In the genomic region with DNA sequence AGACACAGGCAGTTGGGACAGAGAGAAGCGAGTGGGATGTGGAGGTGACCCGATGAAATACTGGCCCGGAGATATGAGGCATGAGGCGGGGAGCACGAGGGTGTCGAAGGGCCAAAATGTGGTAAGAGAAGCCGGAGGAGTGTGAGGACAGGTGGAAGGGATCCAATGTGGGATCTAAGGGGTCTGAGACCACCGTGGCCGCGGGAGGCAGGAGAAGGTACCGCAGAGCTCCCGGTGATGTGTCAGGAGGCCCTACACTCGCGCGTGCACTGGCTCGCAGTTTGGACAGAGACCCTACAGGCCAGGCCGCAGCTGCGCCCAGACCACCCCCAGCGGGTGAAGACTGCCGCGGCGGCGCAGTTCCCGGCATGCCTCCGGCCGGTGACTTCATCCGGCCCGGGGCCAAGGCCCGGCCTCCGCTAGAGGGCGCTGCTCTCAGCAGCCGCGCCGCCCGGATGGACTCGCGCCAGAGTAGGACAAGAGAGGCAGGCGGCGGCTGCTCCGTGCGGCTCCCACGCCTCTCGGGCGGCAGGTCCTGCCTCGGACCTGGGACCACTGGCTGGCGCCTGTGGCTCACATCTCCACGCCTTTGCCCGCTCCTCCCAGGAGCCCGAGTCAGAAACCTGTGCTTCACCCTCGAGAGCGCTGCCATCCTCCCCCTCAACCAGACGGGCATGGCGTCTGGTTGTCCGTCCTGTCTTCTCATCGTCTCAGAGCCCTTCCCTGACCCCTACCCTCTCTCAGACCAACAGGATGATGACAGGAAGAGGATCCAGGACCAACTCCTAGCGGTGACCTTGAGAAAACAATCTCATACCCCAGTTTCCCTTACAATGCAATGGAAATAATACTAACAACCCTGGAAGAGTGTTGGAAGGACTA, we compare ENCODE assay signal across 9 cellular contexts. TPM values are rescaled to one million over a fixed set of nuclear protein-coding genes. Genes with fewer than 3 reads are reported as not detected.
A peak's percentile ranks its signal among the peaks of the same experiment; 100 is the strongest.
DNase-seq lines count a peak whose midpoint lies in the region; ATAC-seq, FAIRE-seq and TF ChIP-seq lines count a peak whose summit lies in the region.
"Had no signal": no experiment of that assay in that cellular context is flagged by ENCODE, and none has a peak within 500 bp of the region (broad histone marks: within the 10 kb centered on the region; RNA-seq: fewer than 3 reads in every experiment).

No MANE protein-coding gene starts in this region.

- no peaks in the 10 kb centered on the region for H3K36me3 ChIP-seq in HepG2 (replicated peaks in 1 of 2; ENCODE audit: control insufficient read depth in 1 of 2, insufficient read depth in 2 of 2, low read length in 2 of 2)

- H3K4me3 ChIP-seq in HepG2 (replicated peaks in 1 of 3; ENCODE audit: insufficient read depth in 1 of 3, low read depth in 2 of 3, low read length in 3 of 3) = peak overlapping the region; percentile 54 to 77 (median 59)

- peak; percentile 98 for DNase-seq in AG20443 (ENCODE audit: low spot score)
- peak; percentile 83 for DNase-seq in NCI-H345 treated with DMSO at 0.1 percent for 48 hours (lab: John Stamatoyannopoulos, UW; ENCODE audit: unreplicated experiment)
- peak; percentile 93 for DNase-seq in activated CD4-positive, alpha-beta T cell treated with anti-CD3 and anti-CD28 coated beads for 48 hours
- peak; percentile 83 for DNase-seq in dedifferentiated amniotic fluid mesenchymal stem cell (ENCODE audit: extremely low spot score)
- DNase-seq in HepG2 (ENCODE audit: low spot score) = peak; percentile 80
- DNase-seq in stimulated activated CD4-positive, alpha-beta T cell treated with anti-CD3 and anti-CD28 coated beads, Interleukin-4, amount 100 ng/mL, for 1 hour = peak; percentile 92

- H4K20me1 ChIP-seq in HepG2 (ENCODE audit: insufficient read depth, low read length) = no peaks in the 10 kb centered on the region

- 9% methylated on average over 23 of the region's 56 CpGs for WGBS in HepG2 (ENCODE audit: low lambda C conversion rate)

- BruUV-seq in HepG2 (replicated peaks; lab: Mats Ljungman, UMichigan) = TSS peak; percentile 30

- H3K27me3 ChIP-seq in HepG2 (ENCODE audit: control insufficient read depth in 1 of 2, insufficient read depth in 2 of 2, low read length in 2 of 2) = no peaks in the 10 kb centered on the region; a peak in 1 of 5 replicates

- H3K27ac ChIP-seq in HepG2 (ENCODE audit: extremely low read length, insufficient read depth, low read length) = peak overlapping the region; percentile 71

- H3K9me3 ChIP-seq in HepG2 (ENCODE audit: low read length) = no peaks in the 10 kb centered on the region

- H3K4me1 ChIP-seq in HepG2 (ENCODE audit: insufficient read depth, low read length) = peaks cover 54% of the 10 kb centered on the region

- POLR2A ChIA-PET in HepG2 (lab: Yijun Ruan, JAX) = interaction anchor here (0.8 to 6.2 kb wide), 7 partner anchors 11 to 95 kb away, joined by 3 to 51 read pairs (median 7); partner anchors contain the start of genes DNAJC18 and UBE2D2

- TF ChIP-seq EP300 in HepG2 (IDR thresholded peaks at IDR 0.05; ENCODE audit: low read depth in 2 of 2, low read length in 2 of 2) (no peak), HepG2 (CRISPR knock-in tag; IDR thresholded peaks at IDR 0.05; ENCODE audit: borderline replicate concordance) (no peak)

- peak; percentile 83 to 89 for TF ChIP-seq POLR2A in HepG2 (IDR thresholded peaks at IDR 0.05; ENCODE audit: insufficient read depth in 1 of 2, low read depth in 2 of 2, low read length in 2 of 2)

- CTCF ChIA-PET in HepG2 (lab: Yijun Ruan, JAX; ENCODE audit: low intra/inter-chr PET ratio, low total read pairs) = interaction anchor here (0.9 to 1.8 kb wide), 3 partner anchors 43 to 96 kb away, joined by 5 to 8 read pairs (median 5); partner anchors contain the start of gene UBE2D2

- peak; percentile 87 for FAIRE-seq in HepG2 (lab: Jason Lieb, UNC)
- FAIRE-seq: endometrium had no signal

- peak; percentile 96 for TF ChIP-seq CTCF in HepG2 (CRISPR knock-in tag; IDR thresholded peaks at IDR 0.05)

- peak overlapping the region; percentile 85 for H3K9ac ChIP-seq in HepG2 (ENCODE audit: insufficient read depth, low read depth, low read length)

- H2AFZ ChIP-seq in HepG2 (ENCODE audit: low read length) = peak overlapping the region; percentile 51

- H3K4me2 ChIP-seq in HepG2 (ENCODE audit: low read depth, low read length) = peak overlapping the region; percentile 93

- in situ Hi-C loops in HepG2 (cut with HindIII; ENCODE audit: extremely low pct_ligation_motif_present, low pct_unique_long_range_greater_than_20kb) = loop anchor here (5.0 kb wide), 2 partner anchors 44 to 96 kb away; partner anchors contain the start of gene UBE2D2

- H3K79me2 ChIP-seq in HepG2 (ENCODE audit: insufficient read depth, low read length) = no peaks in the 10 kb centered on the region

- intact Hi-C loops in HepG2 (cut with micrococcal nuclease; ENCODE audit: unreplicated experiment) = loop anchor here (1.0 kb wide), 2 partner anchors 43 to 133 kb away; partner anchors contain the start of gene UBE2D2

- peak; percentile 92 for TF ChIP-seq RAD21 in HepG2 (CRISPR knock-in tag; IDR thresholded peaks at IDR 0.05)

- ATAC-seq in GM18873 (IDR thresholded peaks at IDR 0.05; ENCODE audit: low FRiP score, unreplicated experiment) (peak; percentile 69), HG03135 (IDR thresholded peaks at IDR 0.05; ENCODE audit: unreplicated experiment) (peak; percentile 86), HepG2 (peak; percentile 91)

RNA-seq across cellular contexts. Expression of gene STING1, which starts 35.4 kb away (rescaled TPM):
- 0.56 and 1.3 TPM in 2 replicates for total RNA-seq in HepG2 (2016; rRNA removed; fragmentation: Illumina TruSeq; extraction: Trizol)
- total RNA-seq in HepG2 (2016; cell fraction: cytosol; rRNA removed; fragmentation: Illumina TruSeq; extraction: Trizol; ENCODE audit: low read depth) = 0.40 and 0.71 TPM in 2 replicates
- total RNA-seq in HepG2 (2016; cell fraction: insoluble cytoplasmic fraction; rRNA removed; fragmentation: Illumina TruSeq; extraction: Trizol) = 0.59 and 1.8 TPM in 2 replicates
- total RNA-seq in HepG2 (2016; cell fraction: membrane; rRNA removed; fragmentation: Illumina TruSeq; extraction: Trizol) = 1.0 and 1.5 TPM in 2 replicates
- 2.5 and 3.9 TPM in 2 replicates for total RNA-seq in HepG2 (2016; cell fraction: nucleus; rRNA removed; fragmentation: Illumina TruSeq; extraction: Trizol)
- polyA plus RNA-seq in HepG2 (2011; rRNA removed) = 4.4 and 5.1 TPM in 2 replicates
- polyA plus RNA-seq in HepG2 (2011; cell fraction: cytosol; rRNA removed) = 2.4 and 3.4 TPM in 2 replicates
- polyA plus RNA-seq in HepG2 (2011; cell fraction: nucleus; rRNA removed) = 22.3 and 29.1 TPM in 2 replicates
- 2.3 and 2.4 TPM in 2 replicates for polyA plus RNA-seq in HepG2 (2012)
- 0.61 and 0.71 TPM in 2 replicates for polyA plus RNA-seq in HepG2 (2016; cell fraction: cytosol; fragmentation: Illumina TruSeq; extraction: Trizol; ENCODE audit: low read depth)
- polyA plus RNA-seq in HepG2 (2016; cell fraction: insoluble cytoplasmic fraction; fragmentation: Illumina TruSeq; extraction: Trizol; ENCODE audit: low read depth) = 1.1 and 1.5 TPM in 2 replicates
- 0.69 and 1.1 TPM in 2 replicates for polyA plus RNA-seq in HepG2 (2016; cell fraction: membrane; fragmentation: Illumina TruSeq; extraction: Trizol; ENCODE audit: low read depth)
- polyA plus RNA-seq in HepG2 (2016; cell fraction: nucleus; fragmentation: Illumina TruSeq; extraction: Trizol; ENCODE audit: insufficient read depth, low read depth) = 4.0 and 5.3 TPM in 2 replicates
- 3.6 and 36.7 TPM in 2 replicates for polyA minus RNA-seq in HepG2 (2011; rRNA and poly(A)+ RNA removed; ENCODE audit: low replicate concordance)
- polyA minus RNA-seq in HepG2 (2011; cell fraction: cytosol; rRNA and poly(A)+ RNA removed) = 2.2 and 3.8 TPM in 2 replicates
- 4.4 and 5.2 TPM in 2 replicates for polyA minus RNA-seq in HepG2 (2011; cell fraction: nucleus; rRNA and poly(A)+ RNA removed)

RNA-seq across cellular contexts. Expression of gene UBE2D2, which starts 43.2 kb away (rescaled TPM):
- 109 and 118 TPM in 2 replicates for total RNA-seq in HepG2 (2016; rRNA removed; fragmentation: Illumina TruSeq; extraction: Trizol)
- total RNA-seq in HepG2 (2016; cell fraction: cytosol; rRNA removed; fragmentation: Illumina TruSeq; extraction: Trizol; ENCODE audit: low read depth) = 111 and 139 TPM in 2 replicates
- total RNA-seq in HepG2 (2016; cell fraction: insoluble cytoplasmic fraction; rRNA removed; fragmentation: Illumina TruSeq; extraction: Trizol) = 93.2 and 113 TPM in 2 replicates
- total RNA-seq in HepG2 (2016; cell fraction: membrane; rRNA removed; fragmentation: Illumina TruSeq; extraction: Trizol) = 196 and 210 TPM in 2 replicates
- 43.4 and 55.4 TPM in 2 replicates for total RNA-seq in HepG2 (2016; cell fraction: nucleus; rRNA removed; fragmentation: Illumina TruSeq; extraction: Trizol)
- polyA plus RNA-seq in HepG2 (2011; rRNA removed) = 59.9 and 79.1 TPM in 2 replicates
- 23.8 and 37.3 TPM in 2 replicates for polyA plus RNA-seq in HepG2 (2011; cell fraction: cytosol; rRNA removed)
- 22.3 and 35.1 TPM in 2 replicates for polyA plus RNA-seq in HepG2 (2011; cell fraction: nucleus; rRNA removed)
- 154 and 174 TPM in 2 replicates for polyA plus RNA-seq in HepG2 (2012)
- 266 and 332 TPM in 2 replicates for polyA plus RNA-seq in HepG2 (2016; cell fraction: cytosol; fragmentation: Illumina TruSeq; extraction: Trizol; ENCODE audit: low read depth)
- 161 and 175 TPM in 2 replicates for polyA plus RNA-seq in HepG2 (2016; cell fraction: insoluble cytoplasmic fraction; fragmentation: Illumina TruSeq; extraction: Trizol; ENCODE audit: low read depth)
- polyA plus RNA-seq in HepG2 (2016; cell fraction: membrane; fragmentation: Illumina TruSeq; extraction: Trizol; ENCODE audit: low read depth) = 293 and 345 TPM in 2 replicates
- 120 and 128 TPM in 2 replicates for polyA plus RNA-seq in HepG2 (2016; cell fraction: nucleus; fragmentation: Illumina TruSeq; extraction: Trizol; ENCODE audit: insufficient read depth, low read depth)
- polyA minus RNA-seq in HepG2 (2011; rRNA and poly(A)+ RNA removed; ENCODE audit: low replicate concordance) = 14.5 and 25.8 TPM in 2 replicates
- 41.2 and 47.5 TPM in 2 replicates for polyA minus RNA-seq in HepG2 (2011; cell fraction: cytosol; rRNA and poly(A)+ RNA removed)
- polyA minus RNA-seq in HepG2 (2011; cell fraction: nucleus; rRNA and poly(A)+ RNA removed) = 32.2 and 38.5 TPM in 2 replicates

RNA-seq across cellular contexts. Expression of gene SMIM33, which starts 47.1 kb away (rescaled TPM):
- total RNA-seq in HepG2 (2016; rRNA removed; fragmentation: Illumina TruSeq; extraction: Trizol) = not detected in 2 replicates
- total RNA-seq in HepG2 (2016; cell fraction: cytosol; rRNA removed; fragmentation: Illumina TruSeq; extraction: Trizol; ENCODE audit: low read depth) = not detected in 2 replicates
- total RNA-seq in HepG2 (2016; cell fraction: insoluble cytoplasmic fraction; rRNA removed; fragmentation: Illumina TruSeq; extraction: Trizol) = not detected in 2 replicates
- not detected in 2 replicates for total RNA-seq in HepG2 (2016; cell fraction: membrane; rRNA removed; fragmentation: Illumina TruSeq; extraction: Trizol)
- total RNA-seq in HepG2 (2016; cell fraction: nucleus; rRNA removed; fragmentation: Illumina TruSeq; extraction: Trizol) = not detected in 2 replicates
- polyA plus RNA-seq in HepG2 (2011; rRNA removed) = 0.03 TPM in 1 of 2 replicates, not detected in the other
- not detected in 2 replicates for polyA plus RNA-seq in HepG2 (2011; cell fraction: cytosol; rRNA removed)
- polyA plus RNA-seq in HepG2 (2011; cell fraction: nucleus; rRNA removed) = not detected in 2 replicates
- polyA plus RNA-seq in HepG2 (2012) = not detected in 2 replicates
- not detected in 2 replicates for polyA plus RNA-seq in HepG2 (2016; cell fraction: cytosol; fragmentation: Illumina TruSeq; extraction: Trizol; ENCODE audit: low read depth)
- polyA plus RNA-seq in HepG2 (2016; cell fraction: insoluble cytoplasmic fraction; fragmentation: Illumina TruSeq; extraction: Trizol; ENCODE audit: low read depth) = not detected in 2 replicates
- not detected in 2 replicates for polyA plus RNA-seq in HepG2 (2016; cell fraction: membrane; fragmentation: Illumina TruSeq; extraction: Trizol; ENCODE audit: low read depth)
- not detected in 2 replicates for polyA plus RNA-seq in HepG2 (2016; cell fraction: nucleus; fragmentation: Illumina TruSeq; extraction: Trizol; ENCODE audit: insufficient read depth, low read depth)
- 0.18 TPM in 1 of 2 replicates, not detected in the other for polyA minus RNA-seq in HepG2 (2011; rRNA and poly(A)+ RNA removed; ENCODE audit: low replicate concordance)
- not detected in 2 replicates for polyA minus RNA-seq in HepG2 (2011; cell fraction: cytosol; rRNA and poly(A)+ RNA removed)
- polyA minus RNA-seq in HepG2 (2011; cell fraction: nucleus; rRNA and poly(A)+ RNA removed) = not detected in 2 replicates

RNA-seq across cellular contexts. Expression of gene ECSCR, which starts 55.4 kb away (rescaled TPM):
- total RNA-seq in HepG2 (2016; rRNA removed; fragmentation: Illumina TruSeq; extraction: Trizol) = not detected in 2 replicates
- not detected in 2 replicates for total RNA-seq in HepG2 (2016; cell fraction: cytosol; rRNA removed; fragmentation: Illumina TruSeq; extraction: Trizol; ENCODE audit: low read depth)
- total RNA-seq in HepG2 (2016; cell fraction: insoluble cytoplasmic fraction; rRNA removed; fragmentation: Illumina TruSeq; extraction: Trizol) = 0.18 TPM in 1 of 2 replicates, not detected in the other
- total RNA-seq in HepG2 (2016; cell fraction: membrane; rRNA removed; fragmentation: Illumina TruSeq; extraction: Trizol) = 0.34 and 0.48 TPM in 2 replicates
- total RNA-seq in HepG2 (2016; cell fraction: nucleus; rRNA removed; fragmentation: Illumina TruSeq; extraction: Trizol) = not detected in 2 replicates
- 0.13 and 0.18 TPM in 2 replicates for polyA plus RNA-seq in HepG2 (2011; rRNA removed)
- polyA plus RNA-seq in HepG2 (2011; cell fraction: cytosol; rRNA removed) = 0.07 TPM in 1 of 2 replicates, not detected in the other
- polyA plus RNA-seq in HepG2 (2011; cell fraction: nucleus; rRNA removed) = 0.14 and 0.27 TPM in 2 replicates
- polyA plus RNA-seq in HepG2 (2012) = not detected in 2 replicates
- polyA plus RNA-seq in HepG2 (2016; cell fraction: cytosol; fragmentation: Illumina TruSeq; extraction: Trizol; ENCODE audit: low read depth) = 0.46 and 0.48 TPM in 2 replicates
- polyA plus RNA-seq in HepG2 (2016; cell fraction: insoluble cytoplasmic fraction; fragmentation: Illumina TruSeq; extraction: Trizol; ENCODE audit: low read depth) = not detected in 2 replicates
- polyA plus RNA-seq in HepG2 (2016; cell fraction: membrane; fragmentation: Illumina TruSeq; extraction: Trizol; ENCODE audit: low read depth) = not detected in 2 replicates
- polyA plus RNA-seq in HepG2 (2016; cell fraction: nucleus; fragmentation: Illumina TruSeq; extraction: Trizol; ENCODE audit: insufficient read depth, low read depth) = not detected in 2 replicates
- polyA minus RNA-seq in HepG2 (2011; rRNA and poly(A)+ RNA removed; ENCODE audit: low replicate concordance) = 0.86 TPM in 1 of 2 replicates, not detected in the other
- polyA minus RNA-seq in HepG2 (2011; cell fraction: cytosol; rRNA and poly(A)+ RNA removed) = not detected in 2 replicates
- not detected in 2 replicates for polyA minus RNA-seq in HepG2 (2011; cell fraction: nucleus; rRNA and poly(A)+ RNA removed)

Comparison
In these comparisons a context has a peak if more than half of its experiments do, and no peak if none do; other contexts are left out.
1. Peak in every context shown above with its lines: DNase-seq, ATAC-seq, H3K4me3 ChIP-seq and H3K27ac ChIP-seq.